Comparison of ENCODE assay signal across 18 cellular contexts in genomic region chr11:134349802-134350355, GRCh38. TPM values are rescaled to one million over a fixed set of nuclear protein-coding genes. Genes with fewer than 3 reads are reported as not detected.
DNase-seq lines count a peak whose midpoint lies in the region; ATAC-seq lines count a peak whose summit lies in the region.
"Had no signal": no experiment of that assay in that cellular context is flagged by ENCODE, and none has a peak within 500 bp of the region (broad histone marks: within the 10 kb centered on the region; RNA-seq: fewer than 3 reads in every experiment).

No MANE protein-coding gene starts in this region.

- H3K4me3 ChIP-seq in right cardiac atrium (ENCODE audit: low read length): no peak overlapping the region
- H3K4me3 ChIP-seq: A549, hepatocyte, spleen had no signal

- H3K27ac ChIP-seq in substantia nigra (ENCODE audit: low read depth, low read length, poor library complexity, severe bottlenecking) (no peak overlapping the region), right cardiac atrium (ENCODE audit: low read length) (no peak overlapping the region)
- H3K27ac ChIP-seq: A549, hepatocyte had no signal

- no peak for ATAC-seq in activated CD4-positive, alpha-beta T cell treated with anti-CD3 and anti-CD28 coated beads for 36 hours
- peak; percentile 28 for ATAC-seq in GM21515 (IDR thresholded peaks at IDR 0.05; ENCODE audit: unreplicated experiment)
- no peak for ATAC-seq in stimulated activated memory B cell treated with anti-CD40 and anti-IgM and Interleukin-4, amounts not matched to agents 10 μg/mL and 1 μg/mL and 100 μg/mL, for 72 hours
- ATAC-seq in right cardiac atrium: no peak
- ATAC-seq: A549 had no signal

- H3K9me3 Mint-ChIP-seq in activated CD4-positive, alpha-beta T cell treated with anti-CD3 and anti-CD28 coated beads, Interleukin-2, amount 10 ng/mL, durations not matched to agents 7 days and 5 days: no peaks in the 10 kb centered on the region
- no peaks in the 10 kb centered on the region for H3K9me3 Mint-ChIP-seq in activated CD4-positive, alpha-beta T cell treated with anti-CD3 and anti-CD28 coated beads for 36 hours (ENCODE audit: low read depth)
- no peaks in the 10 kb centered on the region for H3K9me3 Mint-ChIP-seq in activated T-helper 1 cell treated with anti-CD3 and anti-CD28 coated beads, Interleukin-12 subunit alpha, Interleukin-12 subunit beta, Interleukin-2, Interleukin-4 antibody, amounts not matched to agents 30 ng/mL and 10 ng/mL and 1 ng/mL, durations not matched to agents 14 hours and 24 hours and 36 hours
- peaks cover 4% of the 10 kb centered on the region for H3K9me3 Mint-ChIP-seq in stimulated activated memory B cell treated with anti-CD40 and anti-IgM and Interleukin-4, amounts not matched to agents 10 μg/mL and 1 μg/mL and 100 μg/mL, for 72 hours

- POLR2A ChIA-PET in activated CD4-positive, alpha-beta T cell treated with anti-CD3 and anti-CD28 coated beads, Interleukin-2, amount 10 ng/mL, durations not matched to agents 7 days and 5 days (lab: Charles Lee): no interaction called here
- POLR2A ChIA-PET in activated CD4-positive, alpha-beta T cell treated with anti-CD3 and anti-CD28 coated beads for 36 hours (lab: Charles Lee): no interaction called here

- no peaks in the 10 kb centered on the region for H3K36me3 Mint-ChIP-seq in activated CD4-positive, alpha-beta T cell treated with anti-CD3 and anti-CD28 coated beads, Interleukin-2, amount 10 ng/mL, durations not matched to agents 7 days and 5 days (ENCODE audit: low read depth)
- H3K36me3 Mint-ChIP-seq in activated CD4-positive, alpha-beta T cell treated with anti-CD3 and anti-CD28 coated beads for 36 hours (ENCODE audit: low read depth): peaks cover 4% of the 10 kb centered on the region
- peaks cover 5% of the 10 kb centered on the region for H3K36me3 Mint-ChIP-seq in activated T-helper 1 cell treated with anti-CD3 and anti-CD28 coated beads, Interleukin-12 subunit alpha, Interleukin-12 subunit beta, Interleukin-2, Interleukin-4 antibody, amounts not matched to agents 30 ng/mL and 10 ng/mL and 1 ng/mL, durations not matched to agents 14 hours and 24 hours and 36 hours (ENCODE audit: low read depth)
- H3K36me3 Mint-ChIP-seq in stimulated activated memory B cell treated with anti-CD40 and anti-IgM and Interleukin-4, amounts not matched to agents 10 μg/mL and 1 μg/mL and 100 μg/mL, for 72 hours: no peaks in the 10 kb centered on the region

- H3K27ac Mint-ChIP-seq in activated CD4-positive, alpha-beta T cell treated with anti-CD3 and anti-CD28 coated beads, Interleukin-2, amount 10 ng/mL, durations not matched to agents 7 days and 5 days: peak overlapping the region; percentile 67
- H3K27ac Mint-ChIP-seq in activated CD4-positive, alpha-beta T cell treated with anti-CD3 and anti-CD28 coated beads for 36 hours: no peak overlapping the region
- peak overlapping the region; percentile 80 for H3K27ac Mint-ChIP-seq in activated T-helper 1 cell treated with anti-CD3 and anti-CD28 coated beads, Interleukin-12 subunit alpha, Interleukin-12 subunit beta, Interleukin-2, Interleukin-4 antibody, amounts not matched to agents 30 ng/mL and 10 ng/mL and 1 ng/mL, durations not matched to agents 14 hours and 24 hours and 36 hours
- H3K27ac Mint-ChIP-seq in stimulated activated memory B cell treated with anti-CD40 and anti-IgM and Interleukin-4, amounts not matched to agents 10 μg/mL and 1 μg/mL and 100 μg/mL, for 72 hours: peak overlapping the region; percentile 65

- H3K27me3 Mint-ChIP-seq in activated CD4-positive, alpha-beta T cell treated with anti-CD3 and anti-CD28 coated beads, Interleukin-2, amount 10 ng/mL, durations not matched to agents 7 days and 5 days: peaks cover under 1% of the 10 kb centered on the region
- no peaks in the 10 kb centered on the region for H3K27me3 Mint-ChIP-seq in activated CD4-positive, alpha-beta T cell treated with anti-CD3 and anti-CD28 coated beads for 36 hours
- H3K27me3 Mint-ChIP-seq in activated T-helper 1 cell treated with anti-CD3 and anti-CD28 coated beads, Interleukin-12 subunit alpha, Interleukin-12 subunit beta, Interleukin-2, Interleukin-4 antibody, amounts not matched to agents 30 ng/mL and 10 ng/mL and 1 ng/mL, durations not matched to agents 14 hours and 24 hours and 36 hours (ENCODE audit: insufficient read depth): peaks cover 1% of the 10 kb centered on the region
- peaks cover 15% of the 10 kb centered on the region for H3K27me3 Mint-ChIP-seq in stimulated activated memory B cell treated with anti-CD40 and anti-IgM and Interleukin-4, amounts not matched to agents 10 μg/mL and 1 μg/mL and 100 μg/mL, for 72 hours

- no peaks in the 10 kb centered on the region for H3K27me3 ChIP-seq in right cardiac atrium (ENCODE audit: control insufficient read depth, insufficient read depth)
- H3K27me3 ChIP-seq: hepatocyte had no signal

- no peak overlapping the region for H3K4me3 Mint-ChIP-seq in activated CD4-positive, alpha-beta T cell treated with anti-CD3 and anti-CD28 coated beads, Interleukin-2, amount 10 ng/mL, durations not matched to agents 7 days and 5 days
- H3K4me3 Mint-ChIP-seq in activated CD4-positive, alpha-beta T cell treated with anti-CD3 and anti-CD28 coated beads for 36 hours: no peak overlapping the region
- H3K4me3 Mint-ChIP-seq in activated T-helper 1 cell treated with anti-CD3 and anti-CD28 coated beads, Interleukin-12 subunit alpha, Interleukin-12 subunit beta, Interleukin-2, Interleukin-4 antibody, amounts not matched to agents 30 ng/mL and 10 ng/mL and 1 ng/mL, durations not matched to agents 14 hours and 24 hours and 36 hours: peak overlapping the region; percentile 28
- H3K4me3 Mint-ChIP-seq in stimulated activated memory B cell treated with anti-CD40 and anti-IgM and Interleukin-4, amounts not matched to agents 10 μg/mL and 1 μg/mL and 100 μg/mL, for 72 hours: no peak overlapping the region

- 78% methylated on average over 10 of the region's 10 CpGs for whole genome bisulfite sequencing in right cardiac atrium

- intact Hi-C loops in activated CD4-positive, alpha-beta T cell treated with anti-CD3 and anti-CD28 coated beads for 36 hours (cut with DNase I, micrococcal nuclease): loop anchor here in 1 of 2 experiments (5.0 kb wide), 1 partner anchor 713 kb away; no protein-coding TSS in a partner anchor
- intact Hi-C loops in activated T-helper 1 cell treated with anti-CD3 and anti-CD28 coated beads, Interleukin-12 subunit alpha, Interleukin-12 subunit beta, Interleukin-2, Interleukin-4 antibody, amounts not matched to agents 30 ng/mL and 10 ng/mL and 1 ng/mL, durations not matched to agents 14 hours and 24 hours and 36 hours (cut with micrococcal nuclease): loop anchor here (1.0 kb wide), 1 partner anchor 18 kb away; no protein-coding TSS in a partner anchor
- intact Hi-C loops in right cardiac atrium (cut with DNase I): no loop called here

- H3K9me3 ChIP-seq in right cardiac atrium (ENCODE audit: control insufficient read depth, low read length): no peaks in the 10 kb centered on the region
- H3K9me3 ChIP-seq: A549 had no signal

- no peaks in the 10 kb centered on the region for H3K4me1 ChIP-seq in right cardiac atrium (ENCODE audit: control insufficient read depth, insufficient read depth, low read length)
- H3K4me1 ChIP-seq: A549, spleen had no signal

- CTCF ChIA-PET in activated CD4-positive, alpha-beta T cell treated with anti-CD3 and anti-CD28 coated beads, Interleukin-2, amount 10 ng/mL, durations not matched to agents 7 days and 5 days (lab: Charles Lee): interaction anchor here (2.2 kb wide), 1 partner anchor 10 kb away, joined by 6 read pairs; no protein-coding TSS in a partner anchor
- CTCF ChIA-PET in activated CD4-positive, alpha-beta T cell treated with anti-CD3 and anti-CD28 coated beads for 36 hours (lab: Charles Lee): interaction anchor here (0.7 to 1.6 kb wide), 2 partner anchors 10 to 515 kb away, joined by 3 to 6 read pairs; no protein-coding TSS in a partner anchor

- DNase-seq in activated CD4-positive, alpha-beta T cell treated with anti-CD3 and anti-CD28 coated beads, Interleukin-2, amount 10 ng/mL, durations not matched to agents 7 days and 5 days: no peak
- DNase-seq in activated CD4-positive, alpha-beta T cell treated with anti-CD3 and anti-CD28 coated beads for 36 hours: no peak
- no peak for DNase-seq in activated T-helper 1 cell treated with anti-CD3 and anti-CD28 coated beads, Interleukin-12 subunit alpha, Interleukin-12 subunit beta, Interleukin-2, Interleukin-4 antibody, amounts not matched to agents 30 ng/mL and 10 ng/mL and 1 ng/mL, durations not matched to agents 14 hours and 24 hours and 36 hours (ENCODE audit: low spot score)
- no peak for DNase-seq in substantia nigra (lab: John Stamatoyannopoulos, UW)
- no peak for DNase-seq in right cardiac atrium
- no peak for DNase-seq in NCI-H748 (lab: John Stamatoyannopoulos, UW; ENCODE audit: unreplicated experiment)
- DNase-seq: activated effector memory CD4-positive, alpha-beta T cell treated with Interleukin-2 at 50 U/mL for 16 hours; cerebellar nuclear complex; KBM-7; kidney glomerular epithelial cell; NCI-H2171; NCI-H82; spleen; trophoblast cell had no signal

- peaks cover 22% of the 10 kb centered on the region for H3K4me1 Mint-ChIP-seq in activated CD4-positive, alpha-beta T cell treated with anti-CD3 and anti-CD28 coated beads, Interleukin-2, amount 10 ng/mL, durations not matched to agents 7 days and 5 days
- peaks cover 14% of the 10 kb centered on the region for H3K4me1 Mint-ChIP-seq in activated CD4-positive, alpha-beta T cell treated with anti-CD3 and anti-CD28 coated beads for 36 hours
- peaks cover 27% of the 10 kb centered on the region for H3K4me1 Mint-ChIP-seq in activated T-helper 1 cell treated with anti-CD3 and anti-CD28 coated beads, Interleukin-12 subunit alpha, Interleukin-12 subunit beta, Interleukin-2, Interleukin-4 antibody, amounts not matched to agents 30 ng/mL and 10 ng/mL and 1 ng/mL, durations not matched to agents 14 hours and 24 hours and 36 hours (ENCODE audit: low read depth)
- H3K4me1 Mint-ChIP-seq in stimulated activated memory B cell treated with anti-CD40 and anti-IgM and Interleukin-4, amounts not matched to agents 10 μg/mL and 1 μg/mL and 100 μg/mL, for 72 hours: peaks cover 18% of the 10 kb centered on the region

RNA-seq across cellular contexts. Expression of gene GLB1L2, which starts 18.1 kb away (rescaled TPM):
- total RNA-seq in activated CD4-positive, alpha-beta T cell treated with anti-CD3 and anti-CD28 coated beads, Interleukin-2, amount 10 ng/mL, durations not matched to agents 7 days and 5 days: 1 to 10 TPM; 1.6 to 2.4 TPM
- 1 to 10 TPM; 3.9 to 4.2 TPM for total RNA-seq in activated CD4-positive, alpha-beta T cell treated with anti-CD3 and anti-CD28 coated beads for 36 hours
- 8.9 and 11.5 TPM in 2 replicates for total RNA-seq in activated T-helper 1 cell treated with anti-CD3 and anti-CD28 coated beads, Interleukin-12 subunit alpha, Interleukin-12 subunit beta, Interleukin-2, Interleukin-4 antibody, amounts not matched to agents 30 ng/mL and 10 ng/mL and 1 ng/mL, durations not matched to agents 14 hours and 24 hours and 36 hours
- 1 to 10 TPM in 2 of 4 donors, under 1 TPM in 2; 0.85 to 1.6 (median 1.2) TPM for total RNA-seq in right cardiac atrium
- 0.61 TPM for polyA plus RNA-seq in right cardiac atrium
